9 cellular contexts compared by ENCODE assay signal in genomic region chr6:106702046-106702445, GRCh38.
A peak's percentile ranks its signal among the peaks of the same experiment; 100 is the strongest.
DNase-seq lines count a peak whose midpoint lies in the region; ATAC-seq, FAIRE-seq and TF ChIP-seq lines count a peak whose summit lies in the region.
"Had no signal": no experiment of that assay in that cellular context is flagged by ENCODE, and none has a peak within 500 bp of the region (broad histone marks: within the 10 kb centered on the region; RNA-seq: fewer than 3 reads in every experiment).

No MANE protein-coding gene starts in this region.

- TF ChIP-seq CTCF in pancreas (IDR thresholded peaks at IDR 0.05): no peak

- H3K4me3 Mint-ChIP-seq in activated T-helper 17 cell treated with anti-CD3 and anti-CD28 coated beads, Interleukin-2, amount 50 U/mL, for 72 hours: no peak overlapping the region

- no peaks in the 10 kb centered on the region for H3K36me3 ChIP-seq in pancreas

- intact Hi-C loops in pancreas (cut with DNase I): no loop called here

- H3K36me3 Mint-ChIP-seq in activated T-helper 17 cell treated with anti-CD3 and anti-CD28 coated beads, Interleukin-2, amount 50 U/mL, for 72 hours (ENCODE audit: low read depth): no peaks in the 10 kb centered on the region

- H3K27ac ChIP-seq in pancreas: peak overlapping the region; percentile 75 to 95 (median 86)
- H3K27ac ChIP-seq: 22Rv1 had no signal

- H3K9me3 Mint-ChIP-seq in activated T-helper 17 cell treated with anti-CD3 and anti-CD28 coated beads, Interleukin-2, amount 50 U/mL, for 72 hours: peaks cover 7% of the 10 kb centered on the region

- H3K4me1 ChIP-seq in pancreas: peaks cover 3 to 29% (median 24%) of the 10 kb centered on the region in 3 donors

- H3K9me3 ChIP-seq in pancreas: no peaks in the 10 kb centered on the region

- H3K27me3 Mint-ChIP-seq in activated T-helper 17 cell treated with anti-CD3 and anti-CD28 coated beads, Interleukin-2, amount 50 U/mL, for 72 hours: peaks cover 23% of the 10 kb centered on the region

- FAIRE-seq in pancreas (lab: Jason Lieb, UNC): no peak

- no peaks in the 10 kb centered on the region for H3K27me3 ChIP-seq in pancreas

- H3K4me1 Mint-ChIP-seq in activated T-helper 17 cell treated with anti-CD3 and anti-CD28 coated beads, Interleukin-2, amount 50 U/mL, for 72 hours: no peaks in the 10 kb centered on the region

- no peak overlapping the region for H3K27ac Mint-ChIP-seq in activated T-helper 17 cell treated with anti-CD3 and anti-CD28 coated beads, Interleukin-2, amount 50 U/mL, for 72 hours

- 23 to 24% methylated on average over 4 of the region's 4 CpGs for WGBS in pancreas, 2 donors

- ATAC-seq in HG02840 (IDR thresholded peaks at IDR 0.05; ENCODE audit: low FRiP score, unreplicated experiment) (peak; percentile 42), pancreas (peak; percentile 9 to 62 (median 33))
- no peak for ATAC-seq in activated T-helper 17 cell treated with anti-CD3 and anti-CD28 coated beads, Interleukin-2, amount 50 U/mL, for 72 hours (replicated peaks)

- H3K4me3 ChIP-seq in pancreas: peak overlapping the region in 1 of 4 donors; percentile 3

- DNase-seq in DMS153 (lab: John Stamatoyannopoulos, UW): peak; percentile 64
- DNase-seq in DMS153 treated with DMSO at 0.1 percent for 48 hours (lab: John Stamatoyannopoulos, UW; ENCODE audit: unreplicated experiment): no peak
- peak; percentile 74 for DNase-seq in NCI-H187 treated with DMSO at 0.1 percent for 48 hours (lab: John Stamatoyannopoulos, UW)
- DNase-seq in pancreas: no peak
- no peak for DNase-seq in SKM-1 treated with dmso at 0.1 percent for 144 hours (lab: John Stamatoyannopoulos, UW; ENCODE audit: unreplicated experiment)
- no peak for DNase-seq in SKM-1 (lab: John Stamatoyannopoulos, UW; ENCODE audit: unreplicated experiment)

Comparison
In these comparisons a context has a peak if more than half of its experiments do, and no peak if none do; other contexts are left out.
1. DNase-seq: peak in DMS153 (single experiment) and NCI-H187 treated with DMSO at 0.1 percent for 48 hours (single experiment); none in DMS153 treated with DMSO at 0.1 percent for 48 hours (single experiment), pancreas (0 of 6), SKM-1 treated with dmso at 0.1 percent for 144 hours (single experiment) and SKM-1 (single experiment).